In genomic region chr4:173288296-173288695, GRCh38 we compare ENCODE assay signal across 8 cellular contexts. TPM values are rescaled to one million over a fixed set of nuclear protein-coding genes. Genes with fewer than 3 reads are reported as not detected.
DNase-seq lines count a peak whose midpoint lies in the region; ATAC-seq and TF ChIP-seq lines count a peak whose summit lies in the region.

No MANE protein-coding gene starts in this region.

- H3K4me3 ChIP-seq in DND-41 (ENCODE audit: low read depth in 1 of 2, low read length in 2 of 2), result no peak overlapping the region
- no peak overlapping the region for H3K4me3 ChIP-seq in endodermal cell (ENCODE audit: low read length)
- no peak overlapping the region for H3K4me3 ChIP-seq in naive thymus-derived CD4-positive, alpha-beta T cell (ENCODE audit: low read length)
- H3K4me3 ChIP-seq in testis, result no peak overlapping the region

- intact Hi-C loops in activated CD8-positive, alpha-beta T cell treated with anti-CD3 and anti-CD28 coated beads for 36 hours (cut with micrococcal nuclease), result no loop called here
- intact Hi-C loops in naive thymus-derived CD4-positive, alpha-beta T cell (cut with micrococcal nuclease), result loop anchor here (1.0 to 2.0 kb wide), 4 partner anchors 13 to 206 kb away; partner anchors contain the start of gene HMGB2 (in 1 of the 2)
- intact Hi-C loops in testis (cut with DNase I; ENCODE audit: low total_unique reads), result no loop called here

- peak; percentile 77 for ATAC-seq in DND-41 (ENCODE audit: insufficient read depth, low read depth)
- peak; percentile 67 for ATAC-seq in GM21619 (IDR thresholded peaks at IDR 0.05; ENCODE audit: unreplicated experiment)
- ATAC-seq in activated CD8-positive, alpha-beta T cell treated with anti-CD3 and anti-CD28 coated beads for 36 hours, result peak; percentile 49
- ATAC-seq in naive thymus-derived CD4-positive, alpha-beta T cell, result peak; percentile 63
- ATAC-seq in HG03457 (IDR thresholded peaks at IDR 0.05; ENCODE audit: unreplicated experiment), result no peak

- WGBS in endodermal cell (ENCODE audit: insufficient coverage in 1 of 2, insufficient read length in 1 of 2), 2 experiments, result 72 to 83% methylated on average over 1 to 3 of the region's 4 CpGs
- 50 to 61% methylated on average over 4 of the region's 4 CpGs for WGBS in testis, 2 donors

- H3K79me2 ChIP-seq in DND-41 (ENCODE audit: insufficient read depth, low read length), result peaks cover 87% of the 10 kb centered on the region

- POLR2A ChIA-PET in activated CD8-positive, alpha-beta T cell treated with anti-CD3 and anti-CD28 coated beads for 36 hours (lab: Charles Lee), result no interaction called here
- POLR2A ChIA-PET in naive thymus-derived CD4-positive, alpha-beta T cell (lab: Charles Lee), result no interaction called here

- peaks cover 16% of the 10 kb centered on the region; the same call in 1 of the 2 replicates for H4K20me1 ChIP-seq in DND-41 (ENCODE audit: insufficient read depth, low read length)

- no peak overlapping the region for H3K27ac Mint-ChIP-seq in activated CD8-positive, alpha-beta T cell treated with anti-CD3 and anti-CD28 coated beads for 36 hours
- H3K27ac Mint-ChIP-seq in endodermal cell, result peak overlapping the region; percentile 16
- H3K27ac Mint-ChIP-seq in naive thymus-derived CD4-positive, alpha-beta T cell, result peak overlapping the region in 5 of 9 donors; percentile 5 to 81 (median 23)

- H3K27me3 ChIP-seq in DND-41 (ENCODE audit: insufficient read depth, low read length, poor library complexity), result no peaks in the 10 kb centered on the region
- H3K27me3 ChIP-seq in endodermal cell (ENCODE audit: control insufficient read depth, insufficient read depth, low read length, poor library complexity, severe bottlenecking), result no peaks in the 10 kb centered on the region
- no peaks in the 10 kb centered on the region for H3K27me3 ChIP-seq in naive thymus-derived CD4-positive, alpha-beta T cell (ENCODE audit: control insufficient read depth in 2 of 2, insufficient read depth in 2 of 2, low read length in 2 of 2)
- H3K27me3 ChIP-seq in testis, result no peaks in the 10 kb centered on the region

- peaks cover 14% of the 10 kb centered on the region for H3K36me3 Mint-ChIP-seq in activated CD8-positive, alpha-beta T cell treated with anti-CD3 and anti-CD28 coated beads for 36 hours (ENCODE audit: low read depth)
- H3K36me3 Mint-ChIP-seq in endodermal cell (ENCODE audit: low read depth), result peaks cover 28% of the 10 kb centered on the region
- H3K36me3 Mint-ChIP-seq in naive thymus-derived CD4-positive, alpha-beta T cell, result peaks cover 0 to 28% (median 19%) of the 10 kb centered on the region in 5 donors

- TF ChIP-seq POLR2A in testis (IDR thresholded peaks at IDR 0.05), result no peak

- CTCF ChIA-PET in activated CD8-positive, alpha-beta T cell treated with anti-CD3 and anti-CD28 coated beads for 36 hours (lab: Charles Lee), result interaction anchor here (0.5 to 3.2 kb wide), 12 partner anchors 9 to 265 kb away, joined by 3 to 19 read pairs (median 4); no protein-coding TSS in a partner anchor
- CTCF ChIA-PET in naive thymus-derived CD4-positive, alpha-beta T cell (lab: Charles Lee), result interaction anchor here (0.8 to 1.7 kb wide), 4 partner anchors 11 to 206 kb away, joined by 3 to 7 read pairs (median 4); no protein-coding TSS in a partner anchor

- H3K27ac ChIP-seq in DND-41 (ENCODE audit: low read length) (peak overlapping the region; percentile 48; the same call in 1 of the 2 replicates), endodermal cell (ENCODE audit: low read depth, low read length) (no peak overlapping the region), testis (no peak overlapping the region)
- no peak overlapping the region for H3K27ac ChIP-seq in naive thymus-derived CD4-positive, alpha-beta T cell (ENCODE audit: low read depth, low read length)

- H3K9ac ChIP-seq in DND-41 (ENCODE audit: low read depth, low read length) (no peak overlapping the region), endodermal cell (ENCODE audit: extremely low read depth, low read length, poor library complexity, severe bottlenecking) (no peak overlapping the region)

- no peak overlapping the region for H3K4me3 Mint-ChIP-seq in activated CD8-positive, alpha-beta T cell treated with anti-CD3 and anti-CD28 coated beads for 36 hours
- H3K4me3 Mint-ChIP-seq in endodermal cell, result no peak overlapping the region
- H3K4me3 Mint-ChIP-seq in naive thymus-derived CD4-positive, alpha-beta T cell, result peak overlapping the region in 7 of 10 donors; percentile 15 to 83 (median 55)

- H3K4me2 ChIP-seq in DND-41 (ENCODE audit: insufficient read depth, low read length), result no peak overlapping the region

- TF ChIP-seq CTCF in DND-41 (IDR thresholded peaks at IDR 0.05; ENCODE audit: borderline replicate concordance, extremely low read depth, low read length, poor library complexity, severe bottlenecking) (peak; percentile 75), endodermal cell (conservative IDR thresholded peaks at IDR 0.05) (peak; percentile 82), testis (IDR thresholded peaks at IDR 0.05) (peak; percentile 32 to 65 (median 58))
- TF ChIP-seq CTCF in activated CD8-positive, alpha-beta T cell treated with anti-CD3 and anti-CD28 coated beads for 36 hours (IDR thresholded peaks at IDR 0.05), result peak; percentile 63

- peaks cover 13% of the 10 kb centered on the region for H3K9me3 Mint-ChIP-seq in activated CD8-positive, alpha-beta T cell treated with anti-CD3 and anti-CD28 coated beads for 36 hours
- peaks cover 45% of the 10 kb centered on the region for H3K9me3 Mint-ChIP-seq in endodermal cell
- H3K9me3 Mint-ChIP-seq in naive thymus-derived CD4-positive, alpha-beta T cell, result peaks cover 0 to 41% (median 6%) of the 10 kb centered on the region in 11 donors

- H3K27me3 Mint-ChIP-seq in activated CD8-positive, alpha-beta T cell treated with anti-CD3 and anti-CD28 coated beads for 36 hours, result no peaks in the 10 kb centered on the region
- no peaks in the 10 kb centered on the region for H3K27me3 Mint-ChIP-seq in endodermal cell (ENCODE audit: insufficient read depth)
- H3K27me3 Mint-ChIP-seq in naive thymus-derived CD4-positive, alpha-beta T cell, result no peaks in the 10 kb centered on the region

- H3K36me3 ChIP-seq in DND-41 (ENCODE audit: insufficient read depth, low read length) (peaks cover 19% of the 10 kb centered on the region), endodermal cell (ENCODE audit: control insufficient read depth, insufficient read depth, low read length) (no peaks in the 10 kb centered on the region), testis (ENCODE audit: low read depth, missing control alignments) (no peaks in the 10 kb centered on the region)
- H3K36me3 ChIP-seq in naive thymus-derived CD4-positive, alpha-beta T cell (ENCODE audit: control insufficient read depth in 2 of 3, insufficient read depth in 3 of 3, low read length in 3 of 3), result no peaks in the 10 kb centered on the region

- H2AFZ ChIP-seq in DND-41 (ENCODE audit: low read depth, low read length), result no peak overlapping the region

- DNase-seq in DND-41 (peak; percentile 74), NCI-H1694 treated with DMSO at 0.1 percent for 48 hours (lab: John Stamatoyannopoulos, UW) (peak; percentile 23), endodermal cell (peak; percentile 91), testis (peak; percentile 94)
- peak; percentile 87 for DNase-seq in activated CD8-positive, alpha-beta T cell treated with anti-CD3 and anti-CD28 coated beads for 36 hours
- peak; percentile 22 to 68 (median 44) for DNase-seq in naive thymus-derived CD4-positive, alpha-beta T cell

- H3K9me3 ChIP-seq in DND-41 (ENCODE audit: insufficient read depth, low read length, severe bottlenecking) (peaks cover 13% of the 10 kb centered on the region), endodermal cell (ENCODE audit: control insufficient read depth, low read length) (peaks cover 45% of the 10 kb centered on the region), testis (no peaks in the 10 kb centered on the region)
- H3K9me3 ChIP-seq in naive thymus-derived CD4-positive, alpha-beta T cell (ENCODE audit: control insufficient read depth in 2 of 3, low read length in 3 of 3), result peaks cover 0 to 11% (median 0%) of the 10 kb centered on the region in 3 experiments

- peaks cover 15% of the 10 kb centered on the region for H3K4me1 Mint-ChIP-seq in activated CD8-positive, alpha-beta T cell treated with anti-CD3 and anti-CD28 coated beads for 36 hours (ENCODE audit: low read depth)
- peaks cover 24% of the 10 kb centered on the region for H3K4me1 Mint-ChIP-seq in endodermal cell
- H3K4me1 Mint-ChIP-seq in naive thymus-derived CD4-positive, alpha-beta T cell, result peaks cover 9 to 22% (median 16%) of the 10 kb centered on the region in 7 donors

- H3K4me1 ChIP-seq in DND-41 (ENCODE audit: insufficient read depth, low read length), result no peaks in the 10 kb centered on the region
- H3K4me1 ChIP-seq in endodermal cell (ENCODE audit: control insufficient read depth, insufficient read depth, low read length), result no peaks in the 10 kb centered on the region
- peaks cover 0 to 6% of the 10 kb centered on the region in 2 donors for H3K4me1 ChIP-seq in naive thymus-derived CD4-positive, alpha-beta T cell (ENCODE audit: control insufficient read depth in 2 of 2, insufficient read depth in 2 of 2, low read length in 2 of 2)
- peaks cover 5% of the 10 kb centered on the region for H3K4me1 ChIP-seq in testis

RNA-seq across cellular contexts. Expression of gene HMGB2, which starts 45.9 kb away (rescaled TPM):
- total RNA-seq in activated CD8-positive, alpha-beta T cell treated with anti-CD3 and anti-CD28 coated beads for 36 hours, result 100 to 1,000 TPM; 527 to 534 TPM
- total RNA-seq in endodermal cell, result 100 to 1,000 TPM; 236 to 425 TPM
- 613 TPM for polyA plus RNA-seq in endodermal cell (2013, experiment 1 of 2)
- 626 TPM for polyA plus RNA-seq in endodermal cell (2013, experiment 2 of 2)
- 100 to 1,000 TPM in 3 of 5 experiments, 10 to 100 TPM in 2; 89.3 to 542 (median 106) TPM for total RNA-seq in naive thymus-derived CD4-positive, alpha-beta T cell
- 100 to 1,000 TPM; 154 to 232 TPM for polyA plus RNA-seq in naive thymus-derived CD4-positive, alpha-beta T cell
- 100 to 1,000 TPM in 1 of 2 donors, 10 to 100 TPM in 1; 80.1 to 117 TPM for total RNA-seq in testis
- polyA plus RNA-seq in testis (ENCODE audit: insufficient read depth, low read depth, low replicate concordance), result 235 TPM

Comparison
In these comparisons a context has a peak if more than half of its experiments do, and no peak if none do; other contexts are left out.
1. DNase-seq: peak in every context shown above with its lines; median percentile 94 in testis; 91 in endodermal cell; 87 in activated CD8-positive, alpha-beta T cell treated with anti-CD3 and anti-CD28 coated beads for 36 hours; 74 in DND-41; 44 in naive thymus-derived CD4-positive, alpha-beta T cell; 23 in NCI-H1694 treated with DMSO at 0.1 percent for 48 hours.
2. H3K4me3 Mint-ChIP-seq: peak in naive thymus-derived CD4-positive, alpha-beta T cell (7 of 10); none in activated CD8-positive, alpha-beta T cell treated with anti-CD3 and anti-CD28 coated beads for 36 hours (single experiment) and endodermal cell (single experiment).
3. intact Hi-C loops: an anchor here in naive thymus-derived CD4-positive, alpha-beta T cell (1.0 to 2.0 kb wide); none called in activated CD8-positive, alpha-beta T cell treated with anti-CD3 and anti-CD28 coated beads for 36 hours and testis.
4. Peak in every context shown above with its lines, with median percentiles within 50 percentile points of each other: CTCF ChIP-seq.